14 cellular contexts compared by ENCODE assay signal in the genomic region with DNA sequence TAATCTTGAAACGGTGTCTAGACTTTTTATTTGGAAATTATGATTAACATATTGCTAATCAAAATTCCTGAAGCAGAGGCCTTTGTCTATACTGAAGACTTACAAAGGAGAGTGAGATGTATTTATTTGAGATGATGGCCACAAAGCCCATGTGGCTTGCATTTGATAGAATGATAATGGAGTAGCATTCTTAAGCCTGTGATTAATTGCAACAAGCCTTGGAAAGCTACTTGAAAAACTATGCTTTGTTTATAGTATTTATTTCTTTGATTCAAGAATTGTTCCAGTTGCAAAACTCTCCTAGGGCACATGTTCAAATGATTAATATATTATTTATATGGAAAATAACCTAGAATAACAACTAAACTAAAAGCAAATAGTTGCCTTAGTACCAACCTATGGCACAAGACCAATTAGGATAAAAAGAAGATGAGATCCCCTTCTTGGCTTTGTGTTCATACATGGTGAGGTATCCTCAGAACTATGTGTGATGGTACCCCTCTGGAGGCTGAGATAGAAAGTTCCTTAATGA.
A peak's percentile ranks its signal among the peaks of the same experiment; 100 is the strongest.
DNase-seq lines count a peak whose midpoint lies in the region; ATAC-seq and TF ChIP-seq lines count a peak whose summit lies in the region.
"Had no signal": no experiment of that assay in that cellular context is flagged by ENCODE, and none has a peak within 500 bp of the region (broad histone marks: within the 10 kb centered on the region; RNA-seq: fewer than 3 reads in every experiment).

No MANE protein-coding gene starts in this region.

- ATAC-seq in HCT116 (no peak), HG02759 (IDR thresholded peaks at IDR 0.05; ENCODE audit: unreplicated experiment) (no peak)
- ATAC-seq: activated CD4-positive, alpha-beta T cell treated with anti-CD3 and anti-CD28 coated beads for 36 hours had no signal

- RAD21 ChIA-PET in HCT116 (lab: Charles Lee; ENCODE audit: low non-redundant PET in 1 of 2, low total read pairs in 2 of 2, uncharacterized antibody in 2 of 2, unreplicated experiment in 2 of 2): no interaction called here

- intact Hi-C loops in HCT116 (cut with micrococcal nuclease): no loop called here

- CTCF ChIA-PET in HCT116 (lab: Charles Lee): no interaction called here

- BruUV-seq in HCT116 (replicated peaks; lab: Mats Ljungman, UMichigan): no TSS peak

- H3K9me2 ChIP-seq in HCT116 (ENCODE audit: insufficient read depth) (no peaks in the 10 kb centered on the region), hepatocyte (replicated peaks; ENCODE audit: insufficient read depth) (no peaks in the 10 kb centered on the region)

- TF ChIP-seq CTCF in HCT116 (IDR thresholded peaks at IDR 0.05 in 2 of 3, conservative IDR thresholded peaks at IDR 0.05 in 1 of 3; ENCODE audit: borderline replicate concordance in 1 of 3, insufficient read depth in 1 of 3, low read depth in 2 of 3, low read length in 2 of 3) (no peak), hepatocyte (IDR thresholded peaks at IDR 0.05; ENCODE audit: poor library complexity) (no peak)

- H3K36me3 ChIP-seq in HCT116 (ENCODE audit: control insufficient read depth in 1 of 2, insufficient read depth in 2 of 2, low read length in 2 of 2) (no peaks in the 10 kb centered on the region), hepatocyte (replicated peaks; ENCODE audit: insufficient read depth, low read depth) (no peaks in the 10 kb centered on the region), stomach smooth muscle (ENCODE audit: control insufficient read depth in 2 of 2, insufficient read depth in 2 of 2, low read length in 2 of 2) (no peaks in the 10 kb centered on the region)
- H3K36me3 ChIP-seq: tibial nerve had no signal

- no peaks in the 10 kb centered on the region for H3K27me3 ChIP-seq in HCT116 (ENCODE audit: insufficient read depth, low read length)
- H3K27me3 ChIP-seq in hepatocyte: no peaks in the 10 kb centered on the region
- no peaks in the 10 kb centered on the region for H3K27me3 ChIP-seq in stomach smooth muscle (ENCODE audit: control insufficient read depth in 1 of 2, insufficient read depth in 2 of 2, low read length in 2 of 2)
- H3K27me3 ChIP-seq: tibial nerve had no signal

- H3K9ac ChIP-seq in HCT116 (ENCODE audit: low read length) (no peak overlapping the region), stomach smooth muscle (ENCODE audit: low read length in 2 of 2) (peak overlapping the region; percentile 73 to 74)

- no peak for DNase-seq in HCT116 (ENCODE audit: low read depth, low spot score)
- peak; percentile 36 for DNase-seq in amniotic epithelial cell (ENCODE audit: low read depth)
- no peak for DNase-seq in hepatocyte (ENCODE audit: low spot score)
- DNase-seq in stimulated activated CD4-positive, alpha-beta T cell treated with anti-CD3 and anti-CD28 coated beads, Interleukin-15, amount 100 ng/mL, for 24 hours: no peak
- DNase-seq in NK-92 treated with Interleukin-12 subunit alpha and Interleukin-12 subunit beta, amount 100 ng/mL, for 24 hours (lab: John Stamatoyannopoulos, UW): no peak
- DNase-seq: activated CD4-positive, alpha-beta T cell treated with anti-CD3 and anti-CD28 coated beads for 36 hours; amniotic stem cell; HFFc6; hypothalamus; kidney glomerular epithelial cell; NCI-H1417 had no signal

- H2AFZ ChIP-seq in HCT116 (ENCODE audit: low read depth, low read length, poor library complexity, severe bottlenecking) (peak overlapping the region; percentile 3), hepatocyte (no peak overlapping the region)

- H4K20me1 ChIP-seq in HCT116 (ENCODE audit: insufficient read depth) (no peaks in the 10 kb centered on the region), hepatocyte (ENCODE audit: insufficient read depth, poor library complexity, severe bottlenecking) (no peaks in the 10 kb centered on the region)

- TF ChIP-seq RAD21 in HCT116 (IDR thresholded peaks at IDR 0.05; ENCODE audit: low read depth): no peak

- H3K9me3 ChIP-seq in HCT116 (ENCODE audit: control insufficient read depth in 1 of 2, insufficient read depth in 1 of 2, low read depth in 1 of 2, low read length in 2 of 2): no peaks in the 10 kb centered on the region
- H3K9me3 ChIP-seq in hepatocyte (ENCODE audit: low read depth): no peaks in the 10 kb centered on the region
- no peaks in the 10 kb centered on the region for H3K9me3 ChIP-seq in stomach smooth muscle (ENCODE audit: control insufficient read depth in 2 of 2, low read length in 2 of 2)
- H3K9me3 ChIP-seq: tibial nerve had no signal

- TF ChIP-seq POLR2A in HCT116 (IDR thresholded peaks at IDR 0.05; ENCODE audit: borderline replicate concordance, extremely low read depth, insufficient read depth, insufficient read length): no peak

- WGBS in hepatocyte (ENCODE audit: low lambda C conversion rate, missing lambda C conversion rate): 90% methylated on average over 1 of the region's 1 CpG

- H3K27ac ChIP-seq in HCT116 (ENCODE audit: low read depth, low read length): no peak overlapping the region
- peak overlapping the region; percentile 11 for H3K27ac ChIP-seq in hepatocyte
- H3K27ac ChIP-seq in stomach smooth muscle (ENCODE audit: low read length): peak overlapping the region; percentile 89
- H3K27ac ChIP-seq: tibial nerve had no signal

- H3K4me2 ChIP-seq in HCT116 (ENCODE audit: low read length) (no peak overlapping the region), hepatocyte (no peak overlapping the region)

- POLR2A ChIA-PET in HCT116 (lab: Charles Lee): no interaction called here

- peaks cover 7 to 11% of the 10 kb centered on the region in 2 experiments; a peak in 3 of 4 replicates for H3K4me1 ChIP-seq in HCT116 (ENCODE audit: control insufficient read depth in 1 of 2, insufficient read depth in 2 of 2, low read length in 2 of 2)
- H3K4me1 ChIP-seq in hepatocyte (ENCODE audit: insufficient read depth): peaks cover 6% of the 10 kb centered on the region
- H3K4me1 ChIP-seq in stomach smooth muscle (ENCODE audit: control insufficient read depth, insufficient read depth, low read length): peaks cover 26% of the 10 kb centered on the region

- H3K4me3 ChIP-seq in HCT116 (replicated peaks in 1 of 2; ENCODE audit: low read depth in 1 of 2, low read length in 2 of 2) (no peak overlapping the region), hepatocyte (no peak overlapping the region), stomach smooth muscle (ENCODE audit: low read length in 2 of 2) (peak overlapping the region; percentile 29 to 70)
- H3K4me3 ChIP-seq: tibial nerve had no signal

- H3K79me2 ChIP-seq in HCT116 (ENCODE audit: insufficient read depth, low read length): no peaks in the 10 kb centered on the region
- no peaks in the 10 kb centered on the region for H3K79me2 ChIP-seq in hepatocyte

TF ChIP-seq in HCT116, 20 proteins besides CTCF, POLR2A, EP300 and RAD21:
- TF ChIP-seq SIN3A (IDR thresholded peaks at IDR 0.05; ENCODE audit: low read depth) (no peak), REST (IDR thresholded peaks at IDR 0.05; ENCODE audit: low read depth) (no peak), SP1 (IDR thresholded peaks at IDR 0.05; ENCODE audit: low read depth) (no peak), MAX (IDR thresholded peaks at IDR 0.05) (no peak), SRF (IDR thresholded peaks at IDR 0.05; ENCODE audit: low read depth) (no peak), YY1 (IDR thresholded peaks at IDR 0.05; ENCODE audit: extremely low read depth, insufficient replicate concordance, low read depth, low read length) (no peak), CEBPB (IDR thresholded peaks at IDR 0.05; ENCODE audit: low read depth) (no peak)
- TF ChIP-seq, protein P1, sequence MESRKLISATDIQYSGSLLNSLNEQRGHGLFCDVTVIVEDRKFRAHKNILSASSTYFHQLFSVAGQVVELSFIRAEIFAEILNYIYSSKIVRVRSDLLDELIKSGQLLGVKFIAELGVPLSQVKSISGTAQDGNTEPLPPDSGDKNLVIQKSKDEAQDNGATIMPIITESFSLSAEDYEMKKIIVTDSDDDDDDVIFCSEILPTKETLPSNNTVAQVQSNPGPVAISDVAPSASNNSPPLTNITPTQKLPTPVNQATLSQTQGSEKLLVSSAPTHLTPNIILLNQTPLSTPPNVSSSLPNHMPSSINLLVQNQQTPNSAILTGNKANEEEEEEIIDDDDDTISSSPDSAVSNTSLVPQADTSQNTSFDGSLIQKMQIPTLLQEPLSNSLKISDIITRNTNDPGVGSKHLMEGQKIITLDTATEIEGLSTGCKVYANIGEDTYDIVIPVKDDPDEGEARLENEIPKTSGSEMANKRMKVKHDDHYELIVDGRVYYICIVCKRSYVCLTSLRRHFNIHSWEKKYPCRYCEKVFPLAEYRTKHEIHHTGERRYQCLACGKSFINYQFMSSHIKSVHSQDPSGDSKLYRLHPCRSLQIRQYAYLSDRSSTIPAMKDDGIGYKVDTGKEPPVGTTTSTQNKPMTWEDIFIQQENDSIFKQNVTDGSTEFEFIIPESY (IDR thresholded peaks at IDR 0.05; ENCODE audit: extremely low read depth, insufficient replicate concordance, low read length): no peak

Comparison
In these comparisons a context has a peak if more than half of its experiments do, and no peak if none do; other contexts are left out.
1. H3K4me3 ChIP-seq: peak in stomach smooth muscle (2 of 2); none in HCT116 (0 of 2) and hepatocyte (single experiment).